29 cellular contexts compared by ENCODE assay signal in the genomic region with DNA sequence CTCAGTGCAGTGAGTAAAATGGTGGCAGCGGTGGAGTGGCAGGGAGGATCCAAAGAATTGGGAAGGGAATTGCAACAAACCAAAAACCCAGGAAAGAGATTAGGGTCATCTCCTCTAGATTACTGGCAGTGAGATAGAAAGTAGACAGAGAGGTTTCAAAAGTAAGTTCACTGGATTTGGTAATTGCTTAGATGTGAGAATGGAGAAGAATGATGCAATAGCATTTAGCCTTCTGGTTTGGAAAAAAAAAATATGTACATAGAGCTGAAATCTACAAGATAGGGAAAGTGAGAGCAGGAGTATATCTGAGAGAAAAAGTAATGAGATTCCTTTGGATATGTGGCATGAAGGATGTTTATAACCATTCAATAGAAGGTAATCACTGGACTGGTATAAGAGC.
"Had no signal": no experiment of that assay in that cellular context is flagged by ENCODE, and none has a peak within 500 bp of the region (broad histone marks: within the 10 kb centered on the region; RNA-seq: fewer than 3 reads in every experiment).

No MANE protein-coding gene starts in this region.

- H3K9ac ChIP-seq: neural progenitor cell, parathyroid adenoma had no signal

- H3K4me2 ChIP-seq: neural progenitor cell, smooth muscle cell had no signal

- H3K9me3 ChIP-seq: ovary, psoas muscle, thoracic aorta, thyroid gland, tibial nerve, upper lobe of left lung, vagina had no signal

- H3K27ac ChIP-seq: neural progenitor cell, ovary, parathyroid adenoma, psoas muscle, skin epidermis, spleen, thoracic aorta, thyroid gland, tibial nerve, upper lobe of left lung, vagina had no signal

- H3K36me3 ChIP-seq: neural progenitor cell, ovary, spleen, thoracic aorta, thyroid gland, tibial nerve, upper lobe of left lung, vagina had no signal

- H2AFZ ChIP-seq: neural progenitor cell, parathyroid adenoma had no signal

- H3K79me2 ChIP-seq: parathyroid adenoma had no signal

- DNase-seq: natural killer cell; occipital lobe; ovary; posterior cingulate gyrus; psoas muscle; right cardiac atrium; spleen; stimulated activated CD4-positive, alpha-beta T cell treated with anti-CD3 and anti-CD28 coated beads, Interleukin-12 subunit alpha, Interleukin-12 subunit beta, amount 100 ng/mL, for 4 hours; stimulated activated CD4-positive, alpha-beta T cell treated with anti-CD3 and anti-CD28 coated beads, Interleukin-1b, Interleukin-23, amount 100 ng/mL, for 48 hours; stimulated activated CD4-positive, alpha-beta T cell treated with anti-CD3 and anti-CD28 coated beads, Interleukin-4, amount 100 ng/mL, for 1 hour; stimulated activated CD4-positive, alpha-beta T cell treated with anti-CD3 and anti-CD28 coated beads, Interleukin-4, amount 100 ng/mL, for 4 hours; stimulated activated CD8-positive, alpha-beta memory T cell treated with anti-CD3 and anti-CD28 coated beads, Interleukin-4, amount 100 ng/mL, for 48 hours; stimulated activated naive CD4-positive, alpha-beta T cell; stimulated activated naive CD8-positive, alpha-beta T cell treated with anti-CD3 and anti-CD28 coated beads, Interleukin-15, amount 100 ng/mL, for 72 hours; stimulated activated naive CD8-positive, alpha-beta T cell treated with anti-CD3 and anti-CD28 coated beads, Interleukin-15, Interleukin-2, amounts not matched to agents 100 U/mL and 50 U/mL, for 24 hours; substantia nigra; thyroid gland; trophoblast cell; upper lobe of left lung had no signal

- H3K4me3 ChIP-seq: neural progenitor cell, ovary, psoas muscle, skin epidermis, smooth muscle cell, spleen, thoracic aorta, thyroid gland, tibial nerve, upper lobe of left lung, vagina had no signal

- ATAC-seq: natural killer cell; psoas muscle; right cardiac atrium; sciatic nerve; stimulated activated memory B cell treated with anti-CD40 and anti-IgM and Interleukin-4, amounts not matched to agents 10 μg/mL and 1 μg/mL and 100 μg/mL, for 72 hours; stimulated activated naive CD8-positive, alpha-beta T cell treated with anti-CD3 and anti-CD28 coated beads, Interleukin-15, amount 100 ng/mL, for 72 hours; stimulated activated naive CD8-positive, alpha-beta T cell treated with anti-CD3 and anti-CD28 coated beads, Interleukin-15, Interleukin-2, amounts not matched to agents 100 U/mL and 50 U/mL, for 24 hours had no signal

- H3K27me3 ChIP-seq: neural progenitor cell, ovary, spleen, thyroid gland, tibial nerve, upper lobe of left lung, vagina had no signal

- FAIRE-seq: urothelium cell line had no signal

- H3K4me1 ChIP-seq: neural progenitor cell, parathyroid adenoma, psoas muscle, spleen, thyroid gland, tibial nerve, upper lobe of left lung, vagina had no signal
